In genomic region chr5:619444-619843, GRCh38 we compare ENCODE assay signal across 23 cellular contexts. TPM values are rescaled to one million over a fixed set of nuclear protein-coding genes. Genes with fewer than 3 reads are reported as not detected.
DNase-seq lines count a peak whose midpoint lies in the region; ATAC-seq, FAIRE-seq and TF ChIP-seq lines count a peak whose summit lies in the region.
"Had no signal": no experiment of that assay in that cellular context is flagged by ENCODE, and none has a peak within 500 bp of the region (broad histone marks: within the 10 kb centered on the region; RNA-seq: fewer than 3 reads in every experiment).

No MANE protein-coding gene starts in this region.

- intact Hi-C loops in GM12878 (cut with micrococcal nuclease; ENCODE audit: unreplicated experiment) (loop anchor here (10.0 kb wide), 1 partner anchor 145 kb away; no protein-coding TSS in a partner anchor), MCF 10A (cut with micrococcal nuclease) (no loop called here)

- no peaks in the 10 kb centered on the region for H4K20me1 ChIP-seq in GM12878 (ENCODE audit: control insufficient read depth, insufficient read depth)

- RAD21 ChIA-PET in GM12878 (lab: Charles Lee; ENCODE audit: unreplicated experiment), result no interaction called here

- no peaks in the 10 kb centered on the region for H3K27me3 Mint-ChIP-seq in activated CD4-positive, alpha-beta T cell treated with anti-CD3 and anti-CD28 coated beads, Interleukin-2, amount 10 ng/mL, durations not matched to agents 7 days and 5 days
- no peaks in the 10 kb centered on the region for H3K27me3 Mint-ChIP-seq in MCF 10A (ENCODE audit: insufficient read depth, unreplicated experiment)

- H3K79me2 ChIP-seq in GM12878 (ENCODE audit: control insufficient read depth, insufficient read depth, low read length), result peaks cover 8% of the 10 kb centered on the region

- no peak for ATAC-seq in GM12878
- ATAC-seq: CD8-positive, alpha-beta T cell had no signal

- TF ChIP-seq POLR2A in GM12878 (IDR thresholded peaks at IDR 0.05; ENCODE audit: low read depth, low read length) (peak; percentile 13; the same call in 1 of the 2 replicates), suprapubic skin (IDR thresholded peaks at IDR 0.05) (no peak)

- TF ChIP-seq EP300 in GM12878 (IDR thresholded peaks at IDR 0.05; ENCODE audit: borderline replicate concordance in 1 of 2, control insufficient read depth in 1 of 2, low read depth in 2 of 2, low read length in 2 of 2) (no peak), suprapubic skin (IDR thresholded peaks at IDR 0.05) (no peak)

- H3K27me3 ChIP-seq in GM12878 (replicated peaks in 1 of 2; ENCODE audit: control insufficient read depth in 2 of 2, insufficient read depth in 2 of 2, low read length in 1 of 2), result no peaks in the 10 kb centered on the region
- H3K27me3 ChIP-seq in suprapubic skin, result no peaks in the 10 kb centered on the region
- no peaks in the 10 kb centered on the region for H3K27me3 ChIP-seq in brain microvascular endothelial cell (replicated peaks)
- H3K27me3 ChIP-seq: MG63 had no signal

- CTCF ChIA-PET in activated CD4-positive, alpha-beta T cell treated with anti-CD3 and anti-CD28 coated beads, Interleukin-2, amount 10 ng/mL, durations not matched to agents 7 days and 5 days (lab: Charles Lee), result no interaction called here
- CTCF ChIA-PET in GM12878 (lab: Yijun Ruan, JAX) (no interaction called here), MCF 10A (lab: Yijun Ruan, JAX) (no interaction called here)

- H3K27ac ChIP-seq in GM12878 (ENCODE audit: control insufficient read depth, insufficient read depth) (no peak overlapping the region), suprapubic skin (no peak overlapping the region), brain microvascular endothelial cell (no peak overlapping the region)
- H3K27ac ChIP-seq: 22Rv1, HL-60, KMS-11, PC-9 had no signal

- peak; percentile 0 for DNase-seq in activated CD4-positive, alpha-beta T cell treated with anti-CD3 and anti-CD28 coated beads for 48 hours
- no peak for DNase-seq in activated CD4-positive, alpha-beta T cell treated with anti-CD3 and anti-CD28 coated beads, Interleukin-2, amount 10 ng/mL, durations not matched to agents 7 days and 5 days
- DNase-seq in GM12878 (ENCODE audit: low read depth, low spot score) (no peak), mesenteric fat pad (ENCODE audit: low spot score) (peak; percentile 75), suprapubic skin (ENCODE audit: low spot score in 2 of 2) (peak; percentile 18 to 60), brain microvascular endothelial cell (no peak), MCF 10A (ENCODE audit: unreplicated experiment) (no peak), OCI-M1 (lab: John Stamatoyannopoulos, UW) (no peak)
- DNase-seq: DND-41, GDM1, GOT3, MG63, NCI-H1105, NCI-H1694 treated with DMSO at 0.1 percent for 48 hours, NCI-H345, NCI-H69, PC-9, SHP77 had no signal

- H3K36me3 ChIP-seq in GM12878 (ENCODE audit: control insufficient read depth in 2 of 2, insufficient read depth in 2 of 2, low read length in 1 of 2) (peaks cover 6 to 19% of the 10 kb centered on the region in 2 experiments), suprapubic skin (peaks cover 30% of the 10 kb centered on the region), brain microvascular endothelial cell (replicated peaks) (no peaks in the 10 kb centered on the region)

- TF ChIP-seq RAD21 in GM12878 (IDR thresholded peaks at IDR 0.05; ENCODE audit: insufficient read depth, low read depth, low read length), result no peak

- TF ChIP-seq CTCF in GM12878 (IDR thresholded peaks at IDR 0.05 in 2 of 3, conservative IDR thresholded peaks at IDR 0.05 in 1 of 3; ENCODE audit: control insufficient read depth in 2 of 3, extremely low read depth in 1 of 3, insufficient read depth in 1 of 3, low read depth in 3 of 3, low read length in 3 of 3) (no peak), suprapubic skin (IDR thresholded peaks at IDR 0.05) (no peak), brain microvascular endothelial cell (IDR thresholded peaks at IDR 0.05; ENCODE audit: low read depth, low read length, missing control alignments) (no peak), MCF 10A (IDR thresholded peaks at IDR 0.05; ENCODE audit: unreplicated experiment) (no peak)

- H3K27ac Mint-ChIP-seq in activated CD4-positive, alpha-beta T cell treated with anti-CD3 and anti-CD28 coated beads, Interleukin-2, amount 10 ng/mL, durations not matched to agents 7 days and 5 days, result no peak overlapping the region
- H3K27ac Mint-ChIP-seq in MCF 10A (ENCODE audit: low read depth, unreplicated experiment), result no peak overlapping the region
- H3K27ac Mint-ChIP-seq: CD8-positive, alpha-beta T cell had no signal

- no peak overlapping the region for H3K4me2 ChIP-seq in GM12878 (ENCODE audit: control insufficient read depth, insufficient read depth)
- H3K4me2 ChIP-seq: KMS-11, PC-9 had no signal

- POLR2A ChIA-PET in activated CD4-positive, alpha-beta T cell treated with anti-CD3 and anti-CD28 coated beads, Interleukin-2, amount 10 ng/mL, durations not matched to agents 7 days and 5 days (lab: Charles Lee), result interaction anchor here (0.6 kb wide), 1 partner anchor 1009 kb away, joined by 3 read pairs; no protein-coding TSS in a partner anchor
- POLR2A ChIA-PET in GM12878 (lab: Charles Lee) (no interaction called here), MCF 10A (lab: Yijun Ruan, JAX) (interaction anchor here (0.7 kb wide), 1 partner anchor 412 kb away, joined by 3 read pairs; no protein-coding TSS in a partner anchor)

- peaks cover 29% of the 10 kb centered on the region for H3K36me3 Mint-ChIP-seq in activated CD4-positive, alpha-beta T cell treated with anti-CD3 and anti-CD28 coated beads, Interleukin-2, amount 10 ng/mL, durations not matched to agents 7 days and 5 days (ENCODE audit: low read depth)
- H3K36me3 Mint-ChIP-seq in MCF 10A (ENCODE audit: insufficient read depth, unreplicated experiment), result peaks cover 26% of the 10 kb centered on the region

- no TSS peak for BruUV-seq in GM12878 (replicated peaks; lab: Mats Ljungman, UMichigan)
- BruUV-seq in MCF 10A (replicated peaks; lab: Mats Ljungman, UMichigan), result no TSS peak

- SMC1A ChIA-PET in GM12878 (lab: Charles Lee; ENCODE audit: uncharacterized antibody, unreplicated experiment), result no interaction called here

- H3K9me3 ChIP-seq in GM12878 (replicated peaks; ENCODE audit: control insufficient read depth, insufficient read depth, low read length) (no peaks in the 10 kb centered on the region), suprapubic skin (no peaks in the 10 kb centered on the region)

- peaks cover 16% of the 10 kb centered on the region for H3K4me1 Mint-ChIP-seq in activated CD4-positive, alpha-beta T cell treated with anti-CD3 and anti-CD28 coated beads, Interleukin-2, amount 10 ng/mL, durations not matched to agents 7 days and 5 days
- peaks cover 6% of the 10 kb centered on the region for H3K4me1 Mint-ChIP-seq in MCF 10A (ENCODE audit: insufficient read depth, unreplicated experiment)

- in situ Hi-C loops in GM12878 (cut with MboI) (no loop called here), brain microvascular endothelial cell (cut with HindIII; ENCODE audit: low pct_ligation_motif_present, low sequenced_read_pairs) (no loop called here)

- 97% methylated on average over 16 of the region's 16 CpGs for WGBS in GM12878 (ENCODE audit: insufficient coverage, insufficient replicate concordance, low lambda C conversion rate, missing lambda C conversion rate)
- WGBS in suprapubic skin, result 94% methylated on average over 16 of the region's 16 CpGs

- H3K4me3 ChIP-seq in GM12878, result no peak overlapping the region
- no peak overlapping the region for H3K4me3 ChIP-seq in suprapubic skin
- no peak overlapping the region for H3K4me3 ChIP-seq in brain microvascular endothelial cell (ENCODE audit: low read depth, low read length)
- H3K4me3 ChIP-seq: MG63, PC-9 had no signal

- no peak overlapping the region for H3K4me3 Mint-ChIP-seq in activated CD4-positive, alpha-beta T cell treated with anti-CD3 and anti-CD28 coated beads, Interleukin-2, amount 10 ng/mL, durations not matched to agents 7 days and 5 days
- no peak overlapping the region for H3K4me3 Mint-ChIP-seq in MCF 10A (ENCODE audit: unreplicated experiment)
- H3K4me3 Mint-ChIP-seq: CD8-positive, alpha-beta T cell had no signal

- no peaks in the 10 kb centered on the region for H3K9me3 Mint-ChIP-seq in activated CD4-positive, alpha-beta T cell treated with anti-CD3 and anti-CD28 coated beads, Interleukin-2, amount 10 ng/mL, durations not matched to agents 7 days and 5 days
- H3K9me3 Mint-ChIP-seq in MCF 10A (ENCODE audit: unreplicated experiment), result peaks cover 10% of the 10 kb centered on the region
- H3K9me3 Mint-ChIP-seq: CD8-positive, alpha-beta T cell had no signal

- no peak for FAIRE-seq in GM12878 (lab: Jason Lieb, UNC)
- FAIRE-seq: D721Med had no signal

- H3K4me1 ChIP-seq in GM12878 (ENCODE audit: control insufficient read depth, insufficient read depth, low read length) (no peaks in the 10 kb centered on the region), suprapubic skin (no peaks in the 10 kb centered on the region)

- no peak overlapping the region for H3K9ac ChIP-seq in GM12878 (ENCODE audit: control insufficient read depth, insufficient read depth, low read length)
- H3K9ac ChIP-seq: KMS-11 had no signal

- no peak overlapping the region for H2AFZ ChIP-seq in GM12878 (ENCODE audit: control insufficient read depth, low read depth, low read length)
- H2AFZ ChIP-seq: PC-9 had no signal

TF ChIP-seq in GM12878, 131 proteins besides CTCF, POLR2A, EP300 and RAD21 (continues in another document):
- no peak for TF ChIP-seq HDAC6 (IDR thresholded peaks at IDR 0.05; ENCODE audit: unreplicated experiment)
- no peak for TF ChIP-seq JUNB (IDR thresholded peaks at IDR 0.05)

RNA-seq across cellular contexts. Expression of gene CEP72, which starts 7.3 kb away (rescaled TPM):
- 10 to 100 TPM; 28.2 to 31.6 TPM for total RNA-seq in activated CD4-positive, alpha-beta T cell treated with anti-CD3 and anti-CD28 coated beads, Interleukin-2, amount 10 ng/mL, durations not matched to agents 7 days and 5 days
- total RNA-seq in GM12878 (2013; cell fraction: nucleolus; rRNA removed), result 55.7 and 58.5 TPM in 2 replicates
- total RNA-seq in GM12878 (2014; rRNA removed) (7.2 and 7.7 TPM in 2 replicates), GM12878 (2014; rRNA removed; fragmentation: Illumina TruSeq; extraction: Trizol) (5.5 and 5.9 TPM in 2 replicates), GM12878 (2021) (13.5 and 13.7 TPM in 2 replicates), mesenteric fat pad (2.0 TPM), suprapubic skin (10 to 100 TPM in 2 of 4 donors, 1 to 10 TPM in 2; 8.3 to 13.6 (median 10.9) TPM), MCF 10A (2022) (16.4 and 16.7 TPM in 2 replicates)
- polyA plus RNA-seq in GM12878 (2011; ENCODE audit: low read depth), result 1.7 TPM
- polyA plus RNA-seq in GM12878 (2011; rRNA removed) (6.8 and 9.7 TPM in 2 replicates), GM12878 (2014; fragmentation: Illumina TruSeq; extraction: Trizol) (1.8 and 4.0 TPM in 2 replicates), GM12878 (2014; fragmentation: Nextera tagmentation; extraction: Ambion mirVana) (under 1 TPM; 0.35 to 0.99 TPM), GM12878 (2014; rRNA removed) (8.3 and 9.3 TPM in 2 replicates), GM12878 (2016; fragmentation: Nextera tagmentation; extraction: Ambion mirVana) (1 to 10 TPM; 8.9 to 9.9 TPM)
- 8.9 and 10.4 TPM in 2 replicates for polyA plus RNA-seq in GM12878 (2011; cell fraction: cytosol; rRNA removed)
- polyA plus RNA-seq in GM12878 (2011; cell fraction: nucleus; rRNA removed), result 25.7 and 31.2 TPM in 2 replicates
- 4.5 and 5.8 TPM in 2 replicates for polyA plus RNA-seq in GM12878 (2012)
- polyA minus RNA-seq in GM12878 (2011; rRNA and poly(A)+ RNA removed), result 13.0 and 23.2 TPM in 2 replicates
- 6.0 and 7.4 TPM in 2 replicates for polyA minus RNA-seq in GM12878 (2011; cell fraction: cytosol; rRNA and poly(A)+ RNA removed)
- 15.7 and 27.2 TPM in 2 replicates for polyA minus RNA-seq in GM12878 (2011; cell fraction: nucleus; rRNA and poly(A)+ RNA removed)

Comparison
In these comparisons a context has a peak if more than half of its experiments do, and no peak if none do; other contexts are left out.
1. DNase-seq: peak in activated CD4-positive, alpha-beta T cell treated with anti-CD3 and anti-CD28 coated beads for 48 hours (single experiment), mesenteric fat pad (single experiment) and suprapubic skin (2 of 2); none in activated CD4-positive, alpha-beta T cell treated with anti-CD3 and anti-CD28 coated beads, Interleukin-2, amount 10 ng/mL, durations not matched to agents 7 days and 5 days (single experiment), GM12878 (single experiment), brain microvascular endothelial cell (single experiment), MCF 10A (single experiment) and OCI-M1 (single experiment).